Comparison of ENCODE assay signal across 11 cellular contexts in the genomic region with DNA sequence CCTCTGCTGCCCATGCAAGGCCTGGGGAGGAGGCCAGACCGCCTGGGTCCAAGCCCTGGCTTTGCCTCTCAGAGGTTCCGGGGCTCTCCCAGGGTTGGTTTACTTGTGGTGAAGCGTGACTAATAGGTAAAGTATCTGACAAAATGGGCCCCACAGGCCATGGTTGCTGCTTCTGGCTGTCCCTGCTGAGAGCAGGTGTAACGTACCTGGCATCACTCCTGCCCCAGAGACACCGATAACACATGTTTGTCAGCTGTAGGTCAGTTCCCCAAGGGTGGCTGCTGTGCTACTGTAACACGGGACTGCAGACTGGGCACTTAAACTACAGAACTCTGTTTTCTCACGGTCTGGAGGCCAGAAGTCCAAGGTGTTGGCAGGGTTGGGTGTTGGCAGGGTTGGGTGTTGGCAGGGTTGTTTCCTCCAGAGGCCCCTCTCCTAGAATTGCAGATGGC. TPM values are rescaled to one million over a fixed set of nuclear protein-coding genes. Genes with fewer than 3 reads are reported as not detected.
DNase-seq lines count a peak whose midpoint lies in the region; ATAC-seq and TF ChIP-seq lines count a peak whose summit lies in the region.
"Had no signal": no experiment of that assay in that cellular context is flagged by ENCODE, and none has a peak within 500 bp of the region (broad histone marks: within the 10 kb centered on the region; RNA-seq: fewer than 3 reads in every experiment).

No MANE protein-coding gene starts in this region.

- H3K4me1 Mint-ChIP-seq in activated naive CD8-positive, alpha-beta T cell treated with anti-CD3 and anti-CD28 coated beads for 36 hours: peaks cover 27% of the 10 kb centered on the region
- peaks cover 10% of the 10 kb centered on the region for H3K4me1 Mint-ChIP-seq in neural progenitor cell

- no peak overlapping the region for H2AFZ ChIP-seq in smooth muscle cell (ENCODE audit: low read depth)
- H2AFZ ChIP-seq in neural progenitor cell (replicated peaks): no peak overlapping the region

- H3K79me2 ChIP-seq in smooth muscle cell (ENCODE audit: low read depth) (no peaks in the 10 kb centered on the region), neural progenitor cell (ENCODE audit: low read depth) (no peaks in the 10 kb centered on the region)

- H3K4me3 Mint-ChIP-seq in activated naive CD8-positive, alpha-beta T cell treated with anti-CD3 and anti-CD28 coated beads for 36 hours: no peak overlapping the region
- no peak overlapping the region for H3K4me3 Mint-ChIP-seq in neural progenitor cell
- H3K4me3 Mint-ChIP-seq: activated CD4-positive, alpha-beta T cell treated with anti-CD3 and anti-CD28 coated beads, Interleukin-2, amount 10 ng/mL, durations not matched to agents 7 days and 5 days; stimulated activated naive B cell treated with anti-CD40 and anti-IgM and Interleukin-4, amounts not matched to agents 10 μg/mL and 1 μg/mL and 100 μg/mL, for 72 hours had no signal

- H3K4me1 ChIP-seq in Panc1 (ENCODE audit: control insufficient read depth, insufficient read depth, low read length) (peaks cover 71% of the 10 kb centered on the region), smooth muscle cell (ENCODE audit: low read depth) (no peaks in the 10 kb centered on the region), neural progenitor cell (no peaks in the 10 kb centered on the region)

- H3K27ac Mint-ChIP-seq in activated naive CD8-positive, alpha-beta T cell treated with anti-CD3 and anti-CD28 coated beads for 36 hours: no peak overlapping the region
- no peak overlapping the region for H3K27ac Mint-ChIP-seq in neural progenitor cell
- H3K27ac Mint-ChIP-seq: activated CD4-positive, alpha-beta T cell treated with anti-CD3 and anti-CD28 coated beads, Interleukin-2, amount 10 ng/mL, durations not matched to agents 7 days and 5 days; stimulated activated naive B cell treated with anti-CD40 and anti-IgM and Interleukin-4, amounts not matched to agents 10 μg/mL and 1 μg/mL and 100 μg/mL, for 72 hours had no signal

- no TSS peak for BruUV-seq in Panc1 (replicated peaks; lab: Mats Ljungman, UMichigan)

- WGBS in smooth muscle cell (ENCODE audit: low lambda C conversion rate): 85% methylated on average over 7 of the region's 7 CpGs

- H3K9ac ChIP-seq in smooth muscle cell (ENCODE audit: low read depth): no peak overlapping the region
- H3K9ac ChIP-seq in neural progenitor cell: no peak overlapping the region

- peak; percentile 54 for DNase-seq in AG20443 (ENCODE audit: low spot score)
- peak; percentile 58 for DNase-seq in HCEC 1CT
- no peak for DNase-seq in Panc1 (ENCODE audit: low read depth, low spot score)
- peak; percentile 69 for DNase-seq in iris pigment epithelial cell (ENCODE audit: low read depth)
- no peak for DNase-seq in smooth muscle cell (lab: John Stamatoyannopoulos, UW; ENCODE audit: unreplicated experiment)
- no peak for DNase-seq in activated naive CD8-positive, alpha-beta T cell treated with anti-CD3 and anti-CD28 coated beads for 36 hours
- DNase-seq in neural progenitor cell (ENCODE audit: low spot score): no peak
- DNase-seq: activated CD4-positive, alpha-beta T cell treated with anti-CD3 and anti-CD28 coated beads, Interleukin-2, amount 10 ng/mL, durations not matched to agents 7 days and 5 days; stimulated activated naive B cell treated with anti-CD40 and anti-IgM and Interleukin-4, amounts not matched to agents 10 μg/mL and 1 μg/mL and 100 μg/mL, for 72 hours had no signal

- no peak overlapping the region for H3K4me2 ChIP-seq in smooth muscle cell
- H3K4me2 ChIP-seq in neural progenitor cell: no peak overlapping the region

- H3K27me3 Mint-ChIP-seq in activated naive CD8-positive, alpha-beta T cell treated with anti-CD3 and anti-CD28 coated beads for 36 hours: no peaks in the 10 kb centered on the region
- H3K27me3 Mint-ChIP-seq in neural progenitor cell (ENCODE audit: insufficient read depth, low read depth): peaks cover 2% of the 10 kb centered on the region
- H3K27me3 Mint-ChIP-seq: activated CD4-positive, alpha-beta T cell treated with anti-CD3 and anti-CD28 coated beads, Interleukin-2, amount 10 ng/mL, durations not matched to agents 7 days and 5 days; stimulated activated naive B cell treated with anti-CD40 and anti-IgM and Interleukin-4, amounts not matched to agents 10 μg/mL and 1 μg/mL and 100 μg/mL, for 72 hours had no signal

- POLR2A ChIA-PET in Panc1 (lab: Charles Lee): no interaction called here

- H3K9me3 Mint-ChIP-seq in activated naive CD8-positive, alpha-beta T cell treated with anti-CD3 and anti-CD28 coated beads for 36 hours: no peaks in the 10 kb centered on the region
- H3K9me3 Mint-ChIP-seq in neural progenitor cell: no peaks in the 10 kb centered on the region
- H3K9me3 Mint-ChIP-seq: activated CD4-positive, alpha-beta T cell treated with anti-CD3 and anti-CD28 coated beads, Interleukin-2, amount 10 ng/mL, durations not matched to agents 7 days and 5 days had no signal

- intact Hi-C loops in Panc1 (cut with micrococcal nuclease; ENCODE audit: unreplicated experiment): no loop called here

- H3K9me3 ChIP-seq in Panc1 (ENCODE audit: control insufficient read depth, insufficient read depth, low read depth, low read length) (no peaks in the 10 kb centered on the region), smooth muscle cell (replicated peaks; ENCODE audit: low read depth) (no peaks in the 10 kb centered on the region), neural progenitor cell (ENCODE audit: low read depth) (no peaks in the 10 kb centered on the region)

- no peak overlapping the region for H3K4me3 ChIP-seq in Panc1 (ENCODE audit: low read depth in 2 of 2, low read length in 2 of 2)
- no peak overlapping the region for H3K4me3 ChIP-seq in smooth muscle cell
- no peak overlapping the region for H3K4me3 ChIP-seq in neural progenitor cell
- H3K4me3 ChIP-seq: cardiac muscle cell had no signal

- H4K20me1 ChIP-seq in smooth muscle cell (ENCODE audit: low read depth) (no peaks in the 10 kb centered on the region), neural progenitor cell (ENCODE audit: low read depth) (no peaks in the 10 kb centered on the region)

- CTCF ChIA-PET in Panc1 (lab: Charles Lee): interaction anchor here (1.1 kb wide), 1 partner anchor 21 kb away, joined by 3 read pairs; no protein-coding TSS in a partner anchor

- peaks cover 17% of the 10 kb centered on the region for H3K36me3 Mint-ChIP-seq in activated naive CD8-positive, alpha-beta T cell treated with anti-CD3 and anti-CD28 coated beads for 36 hours
- no peaks in the 10 kb centered on the region for H3K36me3 Mint-ChIP-seq in neural progenitor cell

- in situ Hi-C loops in Panc1 (cut with HindIII; ENCODE audit: low pct_unique_long_range_greater_than_20kb, low sequenced_read_pairs): no loop called here

- H3K27me3 ChIP-seq in Panc1 (ENCODE audit: control insufficient read depth, insufficient read depth, low read length): no peaks in the 10 kb centered on the region
- H3K27me3 ChIP-seq in smooth muscle cell (ENCODE audit: low read depth): no peaks in the 10 kb centered on the region
- no peaks in the 10 kb centered on the region for H3K27me3 ChIP-seq in neural progenitor cell
- H3K27me3 ChIP-seq: cardiac muscle cell had no signal

- H3F3A ChIP-seq in smooth muscle cell (ENCODE audit: low read depth) (no peaks in the 10 kb centered on the region), neural progenitor cell (ENCODE audit: low read depth) (no peaks in the 10 kb centered on the region)

- TF ChIP-seq CTCF in Panc1 (IDR thresholded peaks at IDR 0.05) (no peak), smooth muscle cell (IDR thresholded peaks at IDR 0.05; ENCODE audit: borderline replicate concordance, insufficient read depth, poor library complexity, severe bottlenecking) (no peak), neural progenitor cell (IDR thresholded peaks at IDR 0.05) (no peak)

- H3K36me3 ChIP-seq in Panc1 (ENCODE audit: control insufficient read depth, insufficient read depth, low read length): no peaks in the 10 kb centered on the region; the same call in 1 of the 2 replicates
- H3K36me3 ChIP-seq in smooth muscle cell (ENCODE audit: low read depth): no peaks in the 10 kb centered on the region
- no peaks in the 10 kb centered on the region for H3K36me3 ChIP-seq in neural progenitor cell
- H3K36me3 ChIP-seq: cardiac muscle cell had no signal

- ATAC-seq in Panc1: 0 out of 2 replicates have a peak, but pooled peaks have one; percentile 23
- ATAC-seq in HG02798 (IDR thresholded peaks at IDR 0.05; ENCODE audit: poor library complexity, unreplicated experiment): no peak
- ATAC-seq: stimulated activated naive B cell treated with anti-CD40 and anti-IgM and Interleukin-4, amounts not matched to agents 10 μg/mL and 1 μg/mL and 100 μg/mL, for 72 hours had no signal

- peak overlapping the region; percentile 83 for H3K27ac ChIP-seq in Panc1 (ENCODE audit: low read length)
- H3K27ac ChIP-seq in smooth muscle cell (ENCODE audit: low read depth): no peak overlapping the region
- H3K27ac ChIP-seq in neural progenitor cell: no peak overlapping the region
- H3K27ac ChIP-seq: cardiac muscle cell had no signal

RNA-seq across cellular contexts. Expression of gene ODC1, which starts 34.1 kb away (rescaled TPM):
- total RNA-seq in Panc1 (2021; ENCODE audit: unreplicated experiment): 159 TPM
- 135 TPM for polyA plus RNA-seq in Panc1 (2012; ENCODE audit: insufficient read length)
- total RNA-seq in smooth muscle cell: 27.6 and 34.7 TPM in 2 replicates
- 22.4 and 32.9 TPM in 2 replicates for polyA plus RNA-seq in smooth muscle cell
- total RNA-seq in activated naive CD8-positive, alpha-beta T cell treated with anti-CD3 and anti-CD28 coated beads for 36 hours: 100 to 1,000 TPM; 357 to 367 TPM
- 348 and 437 TPM in 2 replicates for total RNA-seq in neural progenitor cell (ENCODE audit: low replicate concordance)

Comparison
In these comparisons a context has a peak if more than half of its experiments do, and no peak if none do; other contexts are left out.
1. DNase-seq: peak in AG20443 (single experiment), HCEC 1CT (single experiment) and iris pigment epithelial cell (single experiment); none in Panc1 (single experiment), smooth muscle cell (single experiment), activated naive CD8-positive, alpha-beta T cell treated with anti-CD3 and anti-CD28 coated beads for 36 hours (single experiment) and neural progenitor cell (single experiment).